ENCODE assay signal across 28 cellular contexts in the genomic region with DNA sequence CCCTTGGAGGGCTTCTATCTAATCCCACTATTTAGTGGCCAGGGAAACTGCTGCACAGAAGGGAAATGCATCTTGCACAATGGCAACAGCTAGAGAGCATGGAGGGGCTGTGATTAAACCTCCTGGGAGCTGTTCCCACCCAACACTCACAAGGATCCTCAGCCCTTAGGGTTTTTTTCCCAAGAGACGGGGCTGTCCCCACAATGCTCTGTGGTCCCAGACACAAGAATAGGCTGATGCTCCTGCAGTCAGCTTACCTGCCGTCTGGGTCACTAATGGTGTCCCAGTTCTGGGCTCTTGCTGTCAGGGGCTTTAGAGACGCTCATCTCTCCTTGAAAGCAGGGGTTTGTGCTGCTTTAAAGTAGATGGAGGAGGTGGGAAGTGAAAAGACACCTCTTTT. TPM values are rescaled to one million over a fixed set of nuclear protein-coding genes. Genes with fewer than 3 reads are reported as not detected.
"Had no signal": no experiment of that assay in that cellular context is flagged by ENCODE, and none has a peak within 500 bp of the region (broad histone marks: within the 10 kb centered on the region; RNA-seq: fewer than 3 reads in every experiment).

No MANE protein-coding gene starts in this region.

- DNase-seq: activated CD4-positive, alpha-beta memory T cell treated with anti-CD3 and anti-CD28 coated beads, Interleukin-2, amount 10 ng/mL, durations not matched to agents 7 days and 5 days; activated CD4-positive, alpha-beta T cell treated with anti-CD3 and anti-CD28 coated beads for 48 hours; activated CD4-positive, CD25-positive, alpha-beta regulatory T cell; activated naive CD4-positive, alpha-beta T cell treated with anti-CD3 and anti-CD28 coated beads for 36 hours; activated naive CD8-positive, alpha-beta T cell treated with anti-CD3 and anti-CD28 coated beads, Interleukin-2, amount 10 ng/mL, durations not matched to agents 7 days and 5 days; activated T-cell treated with anti-CD3 and anti-CD28 coated beads, Interleukin-2, amount 50 U/mL, for 24 hours; amniotic stem cell; glutamatergic neuron; hippocampal formation; nucleus accumbens; stimulated activated CD4-positive, alpha-beta T cell treated with anti-CD3 and anti-CD28 coated beads, Interleukin-15, amount 100 ng/mL, for 24 hours; stimulated activated naive B cell treated with anti-CD40 and anti-IgM and Interleukin-4, amounts not matched to agents 10 μg/mL and 1 μg/mL and 100 μg/mL, for 72 hours; SW 1271; T-helper 17 cell; testis; trophoblast cell had no signal

- H3K9me3 Mint-ChIP-seq: activated CD4-positive, alpha-beta memory T cell treated with anti-CD3 and anti-CD28 coated beads, Interleukin-2, amount 10 ng/mL, durations not matched to agents 7 days and 5 days; activated naive CD4-positive, alpha-beta T cell treated with anti-CD3 and anti-CD28 coated beads for 36 hours; activated naive CD8-positive, alpha-beta T cell treated with anti-CD3 and anti-CD28 coated beads, Interleukin-2, amount 10 ng/mL, durations not matched to agents 7 days and 5 days; activated T-cell treated with anti-CD3 and anti-CD28 coated beads, Interleukin-2, amount 50 U/mL, for 24 hours; activated T-helper 2 cell treated with anti-CD3 and anti-CD28 coated beads, Interferon-gamma antibody, Interleukin-2, Interleukin-4, amounts not matched to agents 10 μg/mL and 5 μg/mL and 100 μg/mL, durations not matched to agents 14 hours and 24 hours and 36 hours; central memory CD8-positive, alpha-beta T cell; memory B cell; nephron; stimulated activated naive B cell treated with anti-CD40 and anti-IgM and Interleukin-4, amounts not matched to agents 10 μg/mL and 1 μg/mL and 100 μg/mL, for 72 hours had no signal

- H3K4me3 ChIP-seq: breast epithelium, esophagus muscularis mucosa, smooth muscle cell, testis had no signal

- H3K27ac ChIP-seq: breast epithelium, parathyroid adenoma had no signal

- H3K27ac Mint-ChIP-seq: activated CD4-positive, alpha-beta memory T cell treated with anti-CD3 and anti-CD28 coated beads, Interleukin-2, amount 10 ng/mL, durations not matched to agents 7 days and 5 days; activated naive CD4-positive, alpha-beta T cell treated with anti-CD3 and anti-CD28 coated beads for 36 hours; activated naive CD8-positive, alpha-beta T cell treated with anti-CD3 and anti-CD28 coated beads, Interleukin-2, amount 10 ng/mL, durations not matched to agents 7 days and 5 days; activated T-cell treated with anti-CD3 and anti-CD28 coated beads, Interleukin-2, amount 50 U/mL, for 24 hours; activated T-helper 2 cell treated with anti-CD3 and anti-CD28 coated beads, Interferon-gamma antibody, Interleukin-2, Interleukin-4, amounts not matched to agents 10 μg/mL and 5 μg/mL and 100 μg/mL, durations not matched to agents 14 hours and 24 hours and 36 hours; memory B cell; nephron; stimulated activated naive B cell treated with anti-CD40 and anti-IgM and Interleukin-4, amounts not matched to agents 10 μg/mL and 1 μg/mL and 100 μg/mL, for 72 hours; T-helper 17 cell had no signal

- H3K27me3 Mint-ChIP-seq: activated CD4-positive, alpha-beta memory T cell treated with anti-CD3 and anti-CD28 coated beads, Interleukin-2, amount 10 ng/mL, durations not matched to agents 7 days and 5 days; activated T-cell treated with anti-CD3 and anti-CD28 coated beads, Interleukin-2, amount 50 U/mL, for 24 hours; stimulated activated naive B cell treated with anti-CD40 and anti-IgM and Interleukin-4, amounts not matched to agents 10 μg/mL and 1 μg/mL and 100 μg/mL, for 72 hours had no signal

- ATAC-seq: sciatic nerve; stimulated activated naive B cell treated with anti-CD40 and anti-IgM and Interleukin-4, amounts not matched to agents 10 μg/mL and 1 μg/mL and 100 μg/mL, for 72 hours; T-helper 17 cell had no signal

- H3K4me3 Mint-ChIP-seq: activated CD4-positive, alpha-beta memory T cell treated with anti-CD3 and anti-CD28 coated beads, Interleukin-2, amount 10 ng/mL, durations not matched to agents 7 days and 5 days; activated naive CD4-positive, alpha-beta T cell treated with anti-CD3 and anti-CD28 coated beads for 36 hours; activated naive CD8-positive, alpha-beta T cell treated with anti-CD3 and anti-CD28 coated beads, Interleukin-2, amount 10 ng/mL, durations not matched to agents 7 days and 5 days; activated T-cell treated with anti-CD3 and anti-CD28 coated beads, Interleukin-2, amount 50 U/mL, for 24 hours; central memory CD8-positive, alpha-beta T cell; memory B cell; nephron; stimulated activated naive B cell treated with anti-CD40 and anti-IgM and Interleukin-4, amounts not matched to agents 10 μg/mL and 1 μg/mL and 100 μg/mL, for 72 hours; T-helper 17 cell had no signal

- H3K4me1 ChIP-seq: breast epithelium, parathyroid adenoma had no signal

- H3K36me3 Mint-ChIP-seq: activated naive CD8-positive, alpha-beta T cell treated with anti-CD3 and anti-CD28 coated beads, Interleukin-2, amount 10 ng/mL, durations not matched to agents 7 days and 5 days; memory B cell; stimulated activated naive B cell treated with anti-CD40 and anti-IgM and Interleukin-4, amounts not matched to agents 10 μg/mL and 1 μg/mL and 100 μg/mL, for 72 hours had no signal

- H3K27me3 ChIP-seq: breast epithelium, esophagus muscularis mucosa, testis had no signal

- H3K4me1 Mint-ChIP-seq: activated CD4-positive, alpha-beta memory T cell treated with anti-CD3 and anti-CD28 coated beads, Interleukin-2, amount 10 ng/mL, durations not matched to agents 7 days and 5 days; activated naive CD8-positive, alpha-beta T cell treated with anti-CD3 and anti-CD28 coated beads, Interleukin-2, amount 10 ng/mL, durations not matched to agents 7 days and 5 days; central memory CD8-positive, alpha-beta T cell; memory B cell; nephron; stimulated activated naive B cell treated with anti-CD40 and anti-IgM and Interleukin-4, amounts not matched to agents 10 μg/mL and 1 μg/mL and 100 μg/mL, for 72 hours; T-helper 17 cell had no signal

- H3K9me3 ChIP-seq: breast epithelium, esophagus muscularis mucosa, testis had no signal

- H3K36me3 ChIP-seq: breast epithelium, esophagus muscularis mucosa had no signal

RNA-seq across cellular contexts. Expression of gene SERPINA1, which starts 4.6 kb away (rescaled TPM):
- total RNA-seq: myocyte had no signal

RNA-seq across cellular contexts. Expression of gene SERPINA2, which starts 17.3 kb away (rescaled TPM):
- total RNA-seq: activated CD4-positive, alpha-beta memory T cell treated with anti-CD3 and anti-CD28 coated beads, Interleukin-2, amount 10 ng/mL, durations not matched to agents 7 days and 5 days; activated naive CD4-positive, alpha-beta T cell treated with anti-CD3 and anti-CD28 coated beads for 36 hours; activated naive CD8-positive, alpha-beta T cell treated with anti-CD3 and anti-CD28 coated beads, Interleukin-2, amount 10 ng/mL, durations not matched to agents 7 days and 5 days; activated T-helper 2 cell treated with anti-CD3 and anti-CD28 coated beads, Interferon-gamma antibody, Interleukin-2, Interleukin-4, amounts not matched to agents 10 μg/mL and 5 μg/mL and 100 μg/mL, durations not matched to agents 14 hours and 24 hours and 36 hours; breast epithelium; esophagus muscularis mucosa; frontal cortex; lower leg skin; myocyte; sciatic nerve; smooth muscle cell; T-helper 17 cell; testis had no signal
